In the genomic region with DNA sequence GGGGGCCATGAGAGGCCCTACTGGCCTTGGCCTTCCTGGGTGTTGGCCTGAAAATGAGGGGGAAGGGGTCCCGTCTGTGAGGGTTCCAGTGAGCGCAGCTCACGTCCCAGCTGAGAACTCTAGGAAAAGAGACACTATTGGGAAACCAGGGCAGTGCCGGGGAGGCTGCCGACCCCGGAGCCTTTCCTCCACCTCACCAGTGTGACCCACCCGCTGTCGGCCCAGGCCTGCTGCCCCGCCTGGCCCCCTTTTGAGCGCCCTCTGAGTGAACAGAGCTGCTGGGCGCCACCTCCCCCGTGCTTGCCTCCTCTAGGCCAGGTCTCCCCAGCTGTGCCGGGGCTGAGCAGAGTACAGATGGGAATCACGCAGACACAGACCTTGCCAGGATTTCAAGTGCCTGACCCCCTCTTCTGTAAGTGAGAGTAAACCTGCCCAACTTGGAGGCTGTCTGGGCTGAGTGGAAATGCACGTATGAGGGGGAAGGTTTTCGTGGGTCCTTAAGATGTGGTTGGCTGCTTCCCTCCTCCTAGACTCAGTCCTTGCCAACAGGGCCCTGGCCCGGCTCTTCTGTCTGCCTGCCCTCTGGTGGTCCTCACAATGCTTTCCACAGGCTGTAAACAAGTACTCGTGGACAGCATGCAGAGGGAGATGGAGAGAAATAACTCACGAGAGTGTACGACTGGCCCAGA, we compare ENCODE assay signal across 1 cellular context.
TF ChIP-seq lines count a peak whose summit lies in the region.

No MANE protein-coding gene starts in this region.

TF ChIP-seq in SK-N-SH treated with all-trans-retinoic acid at 6 μM for 48 hours, 23 proteins besides CTCF, POLR2A, EP300 and RAD21 (continued from another document):
- TF ChIP-seq, protein P1, sequence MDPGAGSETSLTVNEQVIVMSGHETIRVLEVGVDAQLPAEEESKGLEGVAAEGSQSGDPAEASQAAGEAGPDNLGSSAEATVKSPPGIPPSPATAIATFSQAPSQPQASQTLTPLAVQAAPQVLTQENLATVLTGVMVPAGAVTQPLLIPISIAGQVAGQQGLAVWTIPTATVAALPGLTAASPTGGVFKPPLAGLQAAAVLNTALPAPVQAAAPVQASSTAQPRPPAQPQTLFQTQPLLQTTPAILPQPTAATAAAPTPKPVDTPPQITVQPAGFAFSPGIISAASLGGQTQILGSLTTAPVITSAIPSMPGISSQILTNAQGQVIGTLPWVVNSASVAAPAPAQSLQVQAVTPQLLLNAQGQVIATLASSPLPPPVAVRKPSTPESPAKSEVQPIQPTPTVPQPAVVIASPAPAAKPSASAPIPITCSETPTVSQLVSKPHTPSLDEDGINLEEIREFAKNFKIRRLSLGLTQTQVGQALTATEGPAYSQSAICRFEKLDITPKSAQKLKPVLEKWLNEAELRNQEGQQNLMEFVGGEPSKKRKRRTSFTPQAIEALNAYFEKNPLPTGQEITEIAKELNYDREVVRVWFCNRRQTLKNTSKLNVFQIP (CRISPR knock-in tag; IDR thresholded peaks at IDR 0.05; ENCODE audit: borderline replicate concordance, low read depth): no peak
- TF ChIP-seq, protein P2, sequence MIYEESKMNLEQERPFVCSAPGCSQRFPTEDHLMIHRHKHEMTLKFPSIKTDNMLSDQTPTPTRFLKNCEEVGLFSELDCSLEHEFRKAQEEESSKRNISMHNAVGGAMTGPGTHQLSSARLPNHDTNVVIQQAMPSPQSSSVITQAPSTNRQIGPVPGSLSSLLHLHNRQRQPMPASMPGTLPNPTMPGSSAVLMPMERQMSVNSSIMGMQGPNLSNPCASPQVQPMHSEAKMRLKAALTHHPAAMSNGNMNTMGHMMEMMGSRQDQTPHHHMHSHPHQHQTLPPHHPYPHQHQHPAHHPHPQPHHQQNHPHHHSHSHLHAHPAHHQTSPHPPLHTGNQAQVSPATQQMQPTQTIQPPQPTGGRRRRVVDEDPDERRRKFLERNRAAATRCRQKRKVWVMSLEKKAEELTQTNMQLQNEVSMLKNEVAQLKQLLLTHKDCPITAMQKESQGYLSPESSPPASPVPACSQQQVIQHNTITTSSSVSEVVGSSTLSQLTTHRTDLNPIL (CRISPR knock-in tag; IDR thresholded peaks at IDR 0.05; ENCODE audit: low read depth): no peak
- no peak for TF ChIP-seq BACH2 (CRISPR knock-in tag; IDR thresholded peaks at IDR 0.05; ENCODE audit: borderline replicate concordance)
- TF ChIP-seq PPARA (CRISPR knock-in tag; IDR thresholded peaks at IDR 0.05; ENCODE audit: borderline replicate concordance): no peak
- TF ChIP-seq ZFP30 (CRISPR knock-in tag; IDR thresholded peaks at IDR 0.05): no peak
- TF ChIP-seq SNAI2 (CRISPR knock-in tag; IDR thresholded peaks at IDR 0.05): no peak
- no peak for TF ChIP-seq ARNTL (CRISPR knock-in tag; IDR thresholded peaks at IDR 0.05; ENCODE audit: borderline replicate concordance, low read depth)
- TF ChIP-seq CSDC2 (CRISPR knock-in tag; IDR thresholded peaks at IDR 0.05): no peak
- TF ChIP-seq, protein P3, sequence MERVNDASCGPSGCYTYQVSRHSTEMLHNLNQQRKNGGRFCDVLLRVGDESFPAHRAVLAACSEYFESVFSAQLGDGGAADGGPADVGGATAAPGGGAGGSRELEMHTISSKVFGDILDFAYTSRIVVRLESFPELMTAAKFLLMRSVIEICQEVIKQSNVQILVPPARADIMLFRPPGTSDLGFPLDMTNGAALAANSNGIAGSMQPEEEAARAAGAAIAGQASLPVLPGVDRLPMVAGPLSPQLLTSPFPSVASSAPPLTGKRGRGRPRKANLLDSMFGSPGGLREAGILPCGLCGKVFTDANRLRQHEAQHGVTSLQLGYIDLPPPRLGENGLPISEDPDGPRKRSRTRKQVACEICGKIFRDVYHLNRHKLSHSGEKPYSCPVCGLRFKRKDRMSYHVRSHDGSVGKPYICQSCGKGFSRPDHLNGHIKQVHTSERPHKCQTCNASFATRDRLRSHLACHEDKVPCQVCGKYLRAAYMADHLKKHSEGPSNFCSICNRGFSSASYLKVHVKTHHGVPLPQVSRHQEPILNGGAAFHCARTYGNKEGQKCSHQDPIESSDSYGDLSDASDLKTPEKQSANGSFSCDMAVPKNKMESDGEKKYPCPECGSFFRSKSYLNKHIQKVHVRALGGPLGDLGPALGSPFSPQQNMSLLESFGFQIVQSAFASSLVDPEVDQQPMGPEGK (CRISPR knock-in tag; IDR thresholded peaks at IDR 0.05; ENCODE audit: borderline replicate concordance): no peak
- TF ChIP-seq TCF4 (CRISPR knock-in tag; IDR thresholded peaks at IDR 0.05; ENCODE audit: borderline replicate concordance): no peak
- no peak for TF ChIP-seq ZNF70 (CRISPR knock-in tag; IDR thresholded peaks at IDR 0.05)
- no peak for TF ChIP-seq ZNF565 (CRISPR knock-in tag; conservative IDR thresholded peaks at IDR 0.05; ENCODE audit: low read depth)
- TF ChIP-seq ISL1 (CRISPR knock-in tag; IDR thresholded peaks at IDR 0.05): no peak
- TF ChIP-seq ZC3H10 (CRISPR knock-in tag; IDR thresholded peaks at IDR 0.05): no peak
- no peak for TF ChIP-seq OSR1 (CRISPR knock-in tag; IDR thresholded peaks at IDR 0.05)
- TF ChIP-seq, protein P4, sequence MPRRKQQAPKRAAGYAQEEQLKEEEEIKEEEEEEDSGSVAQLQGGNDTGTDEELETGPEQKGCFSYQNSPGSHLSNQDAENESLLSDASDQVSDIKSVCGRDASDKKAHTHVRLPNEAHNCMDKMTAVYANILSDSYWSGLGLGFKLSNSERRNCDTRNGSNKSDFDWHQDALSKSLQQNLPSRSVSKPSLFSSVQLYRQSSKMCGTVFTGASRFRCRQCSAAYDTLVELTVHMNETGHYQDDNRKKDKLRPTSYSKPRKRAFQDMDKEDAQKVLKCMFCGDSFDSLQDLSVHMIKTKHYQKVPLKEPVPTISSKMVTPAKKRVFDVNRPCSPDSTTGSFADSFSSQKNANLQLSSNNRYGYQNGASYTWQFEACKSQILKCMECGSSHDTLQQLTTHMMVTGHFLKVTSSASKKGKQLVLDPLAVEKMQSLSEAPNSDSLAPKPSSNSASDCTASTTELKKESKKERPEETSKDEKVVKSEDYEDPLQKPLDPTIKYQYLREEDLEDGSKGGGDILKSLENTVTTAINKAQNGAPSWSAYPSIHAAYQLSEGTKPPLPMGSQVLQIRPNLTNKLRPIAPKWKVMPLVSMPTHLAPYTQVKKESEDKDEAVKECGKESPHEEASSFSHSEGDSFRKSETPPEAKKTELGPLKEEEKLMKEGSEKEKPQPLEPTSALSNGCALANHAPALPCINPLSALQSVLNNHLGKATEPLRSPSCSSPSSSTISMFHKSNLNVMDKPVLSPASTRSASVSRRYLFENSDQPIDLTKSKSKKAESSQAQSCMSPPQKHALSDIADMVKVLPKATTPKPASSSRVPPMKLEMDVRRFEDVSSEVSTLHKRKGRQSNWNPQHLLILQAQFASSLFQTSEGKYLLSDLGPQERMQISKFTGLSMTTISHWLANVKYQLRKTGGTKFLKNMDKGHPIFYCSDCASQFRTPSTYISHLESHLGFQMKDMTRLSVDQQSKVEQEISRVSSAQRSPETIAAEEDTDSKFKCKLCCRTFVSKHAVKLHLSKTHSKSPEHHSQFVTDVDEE (CRISPR knock-in tag; IDR thresholded peaks at IDR 0.05): no peak
